21 cellular contexts compared by ENCODE assay signal in genomic region chr16:22886908-22887307, GRCh38.
"Had no signal": no experiment of that assay in that cellular context is flagged by ENCODE, and none has a peak within 500 bp of the region (broad histone marks: within the 10 kb centered on the region; RNA-seq: fewer than 3 reads in every experiment).

No MANE protein-coding gene starts in this region.

- H3K4me3 ChIP-seq: dorsolateral prefrontal cortex, gastrocnemius medialis, lung, mucosa of descending colon, pancreas, smooth muscle cell, thyroid gland had no signal

- H3K36me3 ChIP-seq: gastrocnemius medialis, neutrophil, pancreas, thyroid gland had no signal

- H3K27me3 ChIP-seq: neutrophil, thyroid gland had no signal

- H3K27ac ChIP-seq: dorsolateral prefrontal cortex, gastrocnemius medialis, neutrophil, pancreas, thyroid gland had no signal

- DNase-seq: dorsolateral prefrontal cortex; effector CD4-positive, alpha-beta T cell; gastrocnemius medialis; head of caudate nucleus; mesenchymal stem cell; mucosa of descending colon; naive B cell; pancreas; retina; stimulated activated CD4-positive, alpha-beta T cell treated with anti-CD3 and anti-CD28 coated beads, Interleukin-12 subunit alpha, Interleukin-12 subunit beta, amount 100 ng/mL, for 4 hours; stimulated activated CD4-positive, alpha-beta T cell treated with anti-CD3 and anti-CD28 coated beads, Interleukin-1b, Interleukin-23, amount 100 ng/mL, for 48 hours; stimulated activated CD4-positive, alpha-beta T cell treated with anti-CD3 and anti-CD28 coated beads, Interleukin-4, amount 100 ng/mL, for 1 hour; stimulated activated CD8-positive, alpha-beta memory T cell treated with anti-CD3 and anti-CD28 coated beads, Interleukin-4, amount 100 ng/mL, for 48 hours; stimulated activated naive CD4-positive, alpha-beta T cell; stimulated activated naive CD8-positive, alpha-beta T cell treated with anti-CD3 and anti-CD28 coated beads, Interleukin-15, amount 100 ng/mL, for 72 hours; thyroid gland had no signal

- ATAC-seq: gastrocnemius medialis; left lobe of liver; mucosa of descending colon; pancreas; sciatic nerve; stimulated activated naive CD8-positive, alpha-beta T cell treated with anti-CD3 and anti-CD28 coated beads, Interleukin-15, amount 100 ng/mL, for 72 hours had no signal

- H3K9me3 ChIP-seq: gastrocnemius medialis, mucosa of descending colon, neutrophil, pancreas, thyroid gland had no signal
